ENCODE assay signal across 8 cellular contexts in the genomic region with DNA sequence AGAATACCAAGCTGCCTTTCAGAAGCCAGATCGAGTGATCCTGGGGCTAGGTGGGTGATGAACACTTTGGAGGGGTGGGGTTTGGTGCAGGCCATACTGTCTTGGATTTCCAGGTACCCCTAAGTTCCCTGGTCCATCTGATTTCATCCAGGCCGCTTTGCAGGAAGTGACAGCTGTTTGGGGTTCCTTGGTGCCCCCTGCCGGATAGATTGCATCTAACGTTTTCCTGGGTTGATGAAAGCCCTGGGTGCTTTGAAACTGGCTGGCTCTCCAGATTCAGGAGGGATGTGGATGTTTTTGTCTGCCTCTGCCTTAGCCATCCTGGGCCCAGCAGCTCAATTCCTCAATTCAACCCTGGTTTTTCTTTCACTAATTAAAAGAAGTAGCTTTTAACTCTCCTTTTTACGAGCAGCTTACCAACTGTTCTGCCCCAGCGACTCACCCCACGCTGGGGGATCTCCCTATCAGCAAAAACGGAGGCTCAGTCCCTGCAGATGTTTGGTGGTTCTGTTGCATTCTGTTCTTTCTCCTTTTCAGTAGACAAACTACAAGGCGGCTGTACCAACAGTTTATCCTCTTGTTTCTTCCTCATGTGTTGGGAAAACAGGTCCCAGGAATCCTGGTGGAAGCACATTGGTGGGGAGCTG. TPM values are rescaled to one million over a fixed set of nuclear protein-coding genes. Genes with fewer than 3 reads are reported as not detected.
DNase-seq lines count a peak whose midpoint lies in the region; FAIRE-seq and TF ChIP-seq lines count a peak whose summit lies in the region.

No MANE protein-coding gene starts in this region.

- no peak overlapping the region for H3K4ac ChIP-seq in neuronal stem cell (ENCODE audit: low read length)

- in situ Hi-C loops in Caki2 (cut with HindIII; ENCODE audit: low pct_unique_long_range_greater_than_20kb, low sequenced_read_pairs): no loop called here

- peak overlapping the region; percentile 74 for H3K27ac ChIP-seq in neuronal stem cell (replicated peaks; ENCODE audit: low read length)

- peaks cover 0 to 5% (median 0%) of the 10 kb centered on the region in 3 experiments for H3K27me3 ChIP-seq in neuronal stem cell (ENCODE audit: control insufficient read depth in 3 of 3, insufficient read depth in 3 of 3, low read depth in 1 of 3, low read length in 3 of 3)

- peak overlapping the region; percentile 13 for H3K18ac ChIP-seq in neuronal stem cell (ENCODE audit: low read length)

- H2BK5ac ChIP-seq in neuronal stem cell (ENCODE audit: low read length): peak overlapping the region; percentile 4

- no peak overlapping the region for H3K4me2 ChIP-seq in neuronal stem cell (ENCODE audit: insufficient read depth, low read length, poor library complexity, severe bottlenecking)

- no peak overlapping the region for H2AFZ ChIP-seq in neuronal stem cell (ENCODE audit: low read length)

- H2BK120ac ChIP-seq in neuronal stem cell (ENCODE audit: low read depth, low read length): no peak overlapping the region

- peaks cover 0 to 39% of the 10 kb centered on the region in 2 donors for H3K4me1 ChIP-seq in neuronal stem cell (ENCODE audit: control insufficient read depth in 2 of 2, insufficient read depth in 1 of 2, low read depth in 1 of 2, low read length in 2 of 2)

- H4K8ac ChIP-seq in neuronal stem cell (ENCODE audit: low read depth, low read length): no peak overlapping the region

- H2BK15ac ChIP-seq in neuronal stem cell (ENCODE audit: low read length): no peak overlapping the region

- peaks cover 0 to 20% of the 10 kb centered on the region in 2 donors for H3K9me3 ChIP-seq in neuronal stem cell (replicated peaks in 1 of 2; ENCODE audit: control insufficient read depth in 2 of 2, insufficient read depth in 1 of 2, low read depth in 1 of 2, low read length in 2 of 2)

- no peak overlapping the region for H2AK5ac ChIP-seq in neuronal stem cell (ENCODE audit: low read depth, low read length)

- no peak overlapping the region for H3K23ac ChIP-seq in neuronal stem cell (ENCODE audit: low read depth, low read length, poor library complexity)

- no CpG with 5 or more reads among the region's 9 CpGs for WGBS in neuronal stem cell (ENCODE audit: extremely low coverage in 2 of 2, insufficient read length in 2 of 2, insufficient replicate concordance in 1 of 2), 2 donors

- H3K79me1 ChIP-seq in neuronal stem cell (ENCODE audit: low read depth, low read length): peaks cover 8% of the 10 kb centered on the region

- no peak overlapping the region for H3K9ac ChIP-seq in neuronal stem cell (ENCODE audit: low read depth, low read length, poor library complexity)

- H3K4me3 ChIP-seq in fibroblast of the aortic adventitia (ENCODE audit: low read depth, low read length): no peak overlapping the region
- no peak overlapping the region for H3K4me3 ChIP-seq in neuronal stem cell (ENCODE audit: low read length in 2 of 2)

- H2BK12ac ChIP-seq in neuronal stem cell (ENCODE audit: low read length): no peak overlapping the region

- peaks cover 0 to 3% of the 10 kb centered on the region in 2 donors for H3K36me3 ChIP-seq in neuronal stem cell (replicated peaks in 1 of 2; ENCODE audit: control insufficient read depth in 2 of 2, insufficient read depth in 2 of 2, low read length in 2 of 2)

- H4K91ac ChIP-seq in neuronal stem cell (ENCODE audit: low read depth, low read length, poor library complexity): no peak overlapping the region

- no peak overlapping the region for H3K14ac ChIP-seq in neuronal stem cell (ENCODE audit: low read length)

- FAIRE-seq in RCC 7860 (lab: Jason Lieb, UNC): no peak

- DNase-seq in Caki2 (ENCODE audit: low read depth): peak; percentile 37
- DNase-seq in GM20000 (ENCODE audit: low spot score): peak; percentile 79
- DNase-seq in HS-5 (ENCODE audit: low read depth): peak; percentile 14
- peak; percentile 33 for DNase-seq in RCC 7860 (ENCODE audit: low spot score)
- peak; percentile 46 for DNase-seq in activated T-helper 1 cell treated with Interleukin-2 at 50 U/mL for 16 hours (ENCODE audit: low read depth)
- peak; percentile 71 for DNase-seq in fibroblast of the aortic adventitia (ENCODE audit: low read depth)
- peak; percentile 67 for DNase-seq in neuronal stem cell (ENCODE audit: low spot score)
- peak; percentile 91 for DNase-seq in superior temporal gyrus (ENCODE audit: extremely low spot score)

- TF ChIP-seq CTCF in GM20000 (IDR thresholded peaks at IDR 0.05; ENCODE audit: extremely low read depth, missing control alignments) (peak; percentile 70), fibroblast of the aortic adventitia (IDR thresholded peaks at IDR 0.05; ENCODE audit: insufficient read depth, low read length) (peak; percentile 80)

RNA-seq across cellular contexts. Expression of gene ARHGEF4, which starts 37.1 kb away (rescaled TPM):
- total RNA-seq in Caki2 (2014; rRNA removed; shearing (Covaris generic); ENCODE audit: low replicate concordance): 5.9 and 7.8 TPM in 2 replicates
- total RNA-seq in fibroblast of the aortic adventitia (ENCODE audit: low replicate concordance): 5.2 and 9.8 TPM in 2 replicates
- 38.1 TPM for polyA plus RNA-seq in neuronal stem cell (2013, experiment 1 of 2)
- 36.3 TPM for polyA plus RNA-seq in neuronal stem cell (2013, experiment 2 of 2)

Comparison
In these comparisons a context has a peak if more than half of its experiments do, and no peak if none do; other contexts are left out.
1. DNase-seq: peak in every context shown above with its lines; median percentile 91 in superior temporal gyrus; 79 in GM20000; 71 in fibroblast of the aortic adventitia; 67 in neuronal stem cell; 46 in activated T-helper 1 cell treated with Interleukin-2 at 50 U/mL for 16 hours; 37 in Caki2; 33 in RCC 7860; 14 in HS-5.